ENCODE assay signal across 1 cellular context in genomic region chr12:68686595-68687521, GRCh38.
TF ChIP-seq lines count a peak whose summit lies in the region.

TSS of gene NUP107 (plus strand) at chr12:68686978. CDS start at chr12:68687066, 88 bp downstream.

TF ChIP-seq in SK-N-SH, 30 proteins besides CTCF, POLR2A, EP300 and RAD21 (continued from another document):
- TF ChIP-seq ZBTB33 (IDR thresholded peaks at IDR 0.05; ENCODE audit: borderline replicate concordance, low read depth) (peak; percentile 44; the same call in 1 of the 2 replicates), SIN3A (IDR thresholded peaks at IDR 0.05; ENCODE audit: borderline replicate concordance, low read depth, low read length) (peak; percentile 93; the same call in 1 of the 2 replicates), FOSL2 (IDR thresholded peaks at IDR 0.05; ENCODE audit: borderline replicate concordance, low read depth) (no peak), POLR2AphosphoS5 (IDR thresholded peaks at IDR 0.05; ENCODE audit: low read depth, low read length) (peak; percentile 92), JUND (IDR thresholded peaks at IDR 0.05) (no peak), EZH2phosphoT487 (IDR thresholded peaks at IDR 0.05; ENCODE audit: borderline replicate concordance, low read depth) (no peak), YY1 (IDR thresholded peaks at IDR 0.05; ENCODE audit: low read depth) (peak; percentile 68; the same call in 1 of the 2 replicates), CHD2 (IDR thresholded peaks at IDR 0.05; ENCODE audit: low read length, partially characterized antibody) (peak; percentile 96), TEAD4 (IDR thresholded peaks at IDR 0.05; ENCODE audit: borderline replicate concordance, insufficient read depth) (no peak), FOXM1 (IDR thresholded peaks at IDR 0.05; ENCODE audit: low read depth) (no peak), FOXJ3 (CRISPR knock-in tag; IDR thresholded peaks at IDR 0.05) (no peak), USF1 (IDR thresholded peaks at IDR 0.05; ENCODE audit: borderline replicate concordance, low read depth) (peak; percentile 55; the same call in 1 of the 2 replicates), NRF1 (IDR thresholded peaks at IDR 0.05; ENCODE audit: low read depth, low read length) (peak; percentile 95), NFIC (IDR thresholded peaks at IDR 0.05; ENCODE audit: borderline replicate concordance) (0 out of 2 replicates have a peak, but pooled peaks have one; percentile 0)
TF ChIP-seq in SK-N-SH: peak in this region for 17.
